ENCODE assay signal across 13 cellular contexts in genomic region chr16:8864480-8864879, GRCh38. TPM values are rescaled to one million over a fixed set of nuclear protein-coding genes. Genes with fewer than 3 reads are reported as not detected.
A peak's percentile ranks its signal among the peaks of the same experiment; 100 is the strongest.
DNase-seq lines count a peak whose midpoint lies in the region; ATAC-seq, FAIRE-seq and TF ChIP-seq lines count a peak whose summit lies in the region.
"Had no signal": no experiment of that assay in that cellular context is flagged by ENCODE, and none has a peak within 500 bp of the region (broad histone marks: within the 10 kb centered on the region; RNA-seq: fewer than 3 reads in every experiment).

No MANE protein-coding gene starts in this region.

- H3K27ac ChIP-seq in angular gyrus (ENCODE audit: low read depth, low read length) (peak overlapping the region; percentile 78), right lobe of liver (peak overlapping the region; percentile 33 to 89 (median 43))

- H3K4me3 ChIP-seq in right lobe of liver = peak overlapping the region in 1 of 3 donors; percentile 10

- 37% methylated on average over 6 of the region's 11 CpGs for WGBS in right lobe of liver (ENCODE audit: insufficient coverage, low coverage, low lambda C conversion rate, missing lambda C conversion rate)

- peaks cover 17% of the 10 kb centered on the region for H3K36me3 Mint-ChIP-seq in activated naive CD8-positive, alpha-beta T cell treated with anti-CD3 and anti-CD28 coated beads, Interleukin-2, amount 10 ng/mL, durations not matched to agents 7 days and 5 days
- H3K36me3 Mint-ChIP-seq in activated naive CD8-positive, alpha-beta T cell treated with anti-CD3 and anti-CD28 coated beads, Interleukin-2, amount 50 U/mL, for 24 hours (ENCODE audit: low read depth) = peaks cover 3% of the 10 kb centered on the region
- peaks cover 4% of the 10 kb centered on the region for H3K36me3 Mint-ChIP-seq in type B pancreatic cell

- H3K9me3 Mint-ChIP-seq in activated naive CD8-positive, alpha-beta T cell treated with anti-CD3 and anti-CD28 coated beads, Interleukin-2, amount 10 ng/mL, durations not matched to agents 7 days and 5 days = no peaks in the 10 kb centered on the region
- H3K9me3 Mint-ChIP-seq in activated naive CD8-positive, alpha-beta T cell treated with anti-CD3 and anti-CD28 coated beads, Interleukin-2, amount 50 U/mL, for 24 hours = no peaks in the 10 kb centered on the region
- H3K9me3 Mint-ChIP-seq in type B pancreatic cell = no peaks in the 10 kb centered on the region

- TF ChIP-seq CTCF in right lobe of liver (IDR thresholded peaks at IDR 0.05) (no peak), type B pancreatic cell (conservative IDR thresholded peaks at IDR 0.05) (no peak)

- no peak for ATAC-seq in activated naive CD8-positive, alpha-beta T cell treated with anti-CD3 and anti-CD28 coated beads, Interleukin-2, amount 10 ng/mL, durations not matched to agents 7 days and 5 days (ENCODE audit: low read depth)
- no peak for ATAC-seq in activated naive CD8-positive, alpha-beta T cell treated with anti-CD3 and anti-CD28 coated beads, Interleukin-2, amount 50 U/mL, for 24 hours
- ATAC-seq in right lobe of liver = no peak
- no peak for ATAC-seq in GM21390 (IDR thresholded peaks at IDR 0.05; ENCODE audit: unreplicated experiment)

- H3K4me1 ChIP-seq in right lobe of liver = peaks cover 0 to 68% (median 32%) of the 10 kb centered on the region in 4 donors

- H3K27me3 ChIP-seq in right lobe of liver = no peaks in the 10 kb centered on the region

- DNase-seq in activated naive CD8-positive, alpha-beta T cell treated with anti-CD3 and anti-CD28 coated beads, Interleukin-2, amount 10 ng/mL, durations not matched to agents 7 days and 5 days = no peak
- DNase-seq in activated naive CD8-positive, alpha-beta T cell treated with anti-CD3 and anti-CD28 coated beads, Interleukin-2, amount 50 U/mL, for 24 hours = no peak
- DNase-seq in right lobe of liver (no peak), type B pancreatic cell (ENCODE audit: extremely low spot score, unreplicated experiment) (no peak), NCI-H146 treated with DMSO at 0.1 percent for 48 hours (lab: John Stamatoyannopoulos, UW; ENCODE audit: unreplicated experiment) (no peak), H54 (ENCODE audit: insufficient read length, low spot score) (no peak)
- DNase-seq: activated CD4-positive, alpha-beta T cell treated with anti-CD3 and anti-CD28 coated beads for 1 hour; AML-193; NCI-H1694; PC-3; stimulated activated CD4-positive, alpha-beta T cell treated with anti-CD3 and anti-CD28 coated beads, Interleukin-2, amount 100 ng/mL, for 48 hours had no signal

- intact Hi-C loops in right lobe of liver (cut with DNase I) = loop anchor here in 1 of 2 donors (10.0 kb wide), 1 partner anchor 60 kb away; no protein-coding TSS in a partner anchor

- POLR2A ChIA-PET in activated naive CD8-positive, alpha-beta T cell treated with anti-CD3 and anti-CD28 coated beads, Interleukin-2, amount 10 ng/mL, durations not matched to agents 7 days and 5 days (lab: Charles Lee) = interaction anchor here (0.7 kb wide), 1 partner anchor 11 kb away, joined by 3 read pairs; no protein-coding TSS in a partner anchor

- H3K9me3 ChIP-seq in right lobe of liver = no peaks in the 10 kb centered on the region

- H3K27ac Mint-ChIP-seq in activated naive CD8-positive, alpha-beta T cell treated with anti-CD3 and anti-CD28 coated beads, Interleukin-2, amount 10 ng/mL, durations not matched to agents 7 days and 5 days = peak overlapping the region; percentile 20
- H3K27ac Mint-ChIP-seq in activated naive CD8-positive, alpha-beta T cell treated with anti-CD3 and anti-CD28 coated beads, Interleukin-2, amount 50 U/mL, for 24 hours = no peak overlapping the region
- peak overlapping the region; percentile 78 for H3K27ac Mint-ChIP-seq in type B pancreatic cell

- peaks cover 41% of the 10 kb centered on the region for H3K4me1 Mint-ChIP-seq in activated naive CD8-positive, alpha-beta T cell treated with anti-CD3 and anti-CD28 coated beads, Interleukin-2, amount 10 ng/mL, durations not matched to agents 7 days and 5 days
- H3K4me1 Mint-ChIP-seq in activated naive CD8-positive, alpha-beta T cell treated with anti-CD3 and anti-CD28 coated beads, Interleukin-2, amount 50 U/mL, for 24 hours = peaks cover 42% of the 10 kb centered on the region
- H3K4me1 Mint-ChIP-seq in type B pancreatic cell (ENCODE audit: unreplicated experiment) = peaks cover 42% of the 10 kb centered on the region

- no peaks in the 10 kb centered on the region for H3K36me3 ChIP-seq in right lobe of liver

- no peak overlapping the region for H3K4me3 Mint-ChIP-seq in activated naive CD8-positive, alpha-beta T cell treated with anti-CD3 and anti-CD28 coated beads, Interleukin-2, amount 10 ng/mL, durations not matched to agents 7 days and 5 days
- no peak overlapping the region for H3K4me3 Mint-ChIP-seq in activated naive CD8-positive, alpha-beta T cell treated with anti-CD3 and anti-CD28 coated beads, Interleukin-2, amount 50 U/mL, for 24 hours
- H3K4me3 Mint-ChIP-seq in type B pancreatic cell = peak overlapping the region; percentile 72

- H3K27me3 Mint-ChIP-seq in activated naive CD8-positive, alpha-beta T cell treated with anti-CD3 and anti-CD28 coated beads, Interleukin-2, amount 10 ng/mL, durations not matched to agents 7 days and 5 days = no peaks in the 10 kb centered on the region
- H3K27me3 Mint-ChIP-seq in activated naive CD8-positive, alpha-beta T cell treated with anti-CD3 and anti-CD28 coated beads, Interleukin-2, amount 50 U/mL, for 24 hours = no peaks in the 10 kb centered on the region
- H3K27me3 Mint-ChIP-seq in type B pancreatic cell = no peaks in the 10 kb centered on the region

- FAIRE-seq in H54 (lab: Jason Lieb, UNC) = no peak

- TF ChIP-seq POLR2A in right lobe of liver (IDR thresholded peaks at IDR 0.05) = no peak
- TF ChIP-seq POLR2A in H54 (IDR thresholded peaks at IDR 0.05; ENCODE audit: low read depth, low read length) = no peak

RNA-seq across cellular contexts. Expression of gene CARHSP1, which starts 4.3 kb away (rescaled TPM):
- total RNA-seq in activated naive CD8-positive, alpha-beta T cell treated with anti-CD3 and anti-CD28 coated beads, Interleukin-2, amount 10 ng/mL, durations not matched to agents 7 days and 5 days = 100 to 1,000 TPM; 157 to 173 TPM
- total RNA-seq in right lobe of liver = 100 to 1,000 TPM in 1 of 6 experiments, 10 to 100 TPM in 5; 61.5 to 132 (median 73.1) TPM
- total RNA-seq in type B pancreatic cell (ENCODE audit: low replicate concordance) = 84.6 and 88.0 TPM in 2 replicates

RNA-seq across cellular contexts. Expression of gene LITAFD, which starts 17.7 kb away (rescaled TPM):
- not detected for total RNA-seq in activated naive CD8-positive, alpha-beta T cell treated with anti-CD3 and anti-CD28 coated beads, Interleukin-2, amount 10 ng/mL, durations not matched to agents 7 days and 5 days
- total RNA-seq in right lobe of liver = not detected
- not detected in 2 replicates for total RNA-seq in type B pancreatic cell (ENCODE audit: low replicate concordance)
- total RNA-seq: PC-3 had no signal
